ENCODE assay signal across 3 cellular contexts in the genomic region with DNA sequence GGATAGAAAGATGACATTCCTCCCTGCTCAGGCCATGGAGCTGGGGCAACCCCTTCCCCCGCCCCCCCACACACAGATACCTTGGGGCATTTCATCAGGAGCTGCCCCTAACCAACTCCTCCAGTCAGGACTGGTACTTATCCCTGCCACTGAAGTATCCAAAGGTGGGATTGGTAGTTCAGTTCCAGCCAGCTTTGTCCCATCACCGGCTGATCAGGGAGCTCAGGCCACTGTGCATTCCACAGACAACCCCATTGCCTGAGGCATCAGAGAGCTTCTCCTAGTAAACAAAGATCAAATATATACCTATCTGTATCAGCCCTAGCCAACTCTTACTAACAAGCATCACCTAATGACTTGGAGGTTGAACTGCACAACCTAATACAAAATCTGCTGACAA.
"Had no signal": no experiment of that assay in that cellular context is flagged by ENCODE, and none has a peak within 500 bp of the region (broad histone marks: within the 10 kb centered on the region; RNA-seq: fewer than 3 reads in every experiment).

No MANE protein-coding gene starts in this region.

- ATAC-seq: GM12878 had no signal

- DNase-seq: GDM1, GF-D8 had no signal
